ENCODE assay signal across 1 cellular context in the genomic region with DNA sequence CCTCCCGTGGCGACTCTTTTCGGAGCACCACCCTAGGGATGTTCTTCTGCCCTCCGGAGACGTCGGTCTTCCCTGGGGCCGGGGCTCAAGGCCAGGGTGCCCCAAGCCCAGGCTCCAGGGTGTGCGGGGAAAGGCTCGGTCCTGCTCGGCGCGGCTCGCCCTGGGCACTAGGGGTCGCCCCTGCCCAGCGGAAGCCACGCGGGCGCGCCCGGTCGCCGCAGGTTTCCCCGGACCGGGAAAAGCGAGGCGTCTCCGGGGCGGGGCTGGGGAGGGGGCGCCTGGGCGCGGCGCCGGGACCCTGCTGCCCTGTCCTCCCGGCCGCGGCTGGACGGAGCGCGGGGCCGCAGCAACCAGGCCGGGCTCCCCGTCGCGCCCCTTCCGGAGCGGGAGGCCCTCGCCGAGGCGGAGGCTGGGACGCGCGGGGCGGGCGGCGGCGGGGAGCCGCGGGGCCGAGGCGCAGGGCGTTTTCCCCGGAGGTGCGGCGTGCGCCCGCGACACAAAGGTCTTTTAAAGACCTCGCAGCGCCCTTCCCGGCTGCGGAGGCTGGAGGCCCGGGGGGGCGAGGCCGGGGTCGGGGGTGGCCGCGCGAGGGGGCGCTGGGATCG.
TF ChIP-seq lines count a peak whose summit lies in the region.

No MANE protein-coding gene starts in this region.

TF ChIP-seq in HEK293, 187 proteins besides CTCF, POLR2A, EP300 and RAD21 (continued from another document):
- TF ChIP-seq GLI4 (tag by site-specific recombination; IDR thresholded peaks at IDR 0.05) = no peak
- TF ChIP-seq ZEB2 (tag by site-specific recombination; IDR thresholded peaks at IDR 0.05) = peak; percentile 45
- TF ChIP-seq ZNF707 (tag by site-specific recombination; IDR thresholded peaks at IDR 0.05) = no peak
- TF ChIP-seq, protein P1, sequence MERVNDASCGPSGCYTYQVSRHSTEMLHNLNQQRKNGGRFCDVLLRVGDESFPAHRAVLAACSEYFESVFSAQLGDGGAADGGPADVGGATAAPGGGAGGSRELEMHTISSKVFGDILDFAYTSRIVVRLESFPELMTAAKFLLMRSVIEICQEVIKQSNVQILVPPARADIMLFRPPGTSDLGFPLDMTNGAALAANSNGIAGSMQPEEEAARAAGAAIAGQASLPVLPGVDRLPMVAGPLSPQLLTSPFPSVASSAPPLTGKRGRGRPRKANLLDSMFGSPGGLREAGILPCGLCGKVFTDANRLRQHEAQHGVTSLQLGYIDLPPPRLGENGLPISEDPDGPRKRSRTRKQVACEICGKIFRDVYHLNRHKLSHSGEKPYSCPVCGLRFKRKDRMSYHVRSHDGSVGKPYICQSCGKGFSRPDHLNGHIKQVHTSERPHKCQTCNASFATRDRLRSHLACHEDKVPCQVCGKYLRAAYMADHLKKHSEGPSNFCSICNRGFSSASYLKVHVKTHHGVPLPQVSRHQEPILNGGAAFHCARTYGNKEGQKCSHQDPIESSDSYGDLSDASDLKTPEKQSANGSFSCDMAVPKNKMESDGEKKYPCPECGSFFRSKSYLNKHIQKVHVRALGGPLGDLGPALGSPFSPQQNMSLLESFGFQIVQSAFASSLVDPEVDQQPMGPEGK (tag by site-specific recombination; IDR thresholded peaks at IDR 0.05) = peak; percentile 51; the same call in 1 of the 2 replicates
- TF ChIP-seq, protein P2, sequence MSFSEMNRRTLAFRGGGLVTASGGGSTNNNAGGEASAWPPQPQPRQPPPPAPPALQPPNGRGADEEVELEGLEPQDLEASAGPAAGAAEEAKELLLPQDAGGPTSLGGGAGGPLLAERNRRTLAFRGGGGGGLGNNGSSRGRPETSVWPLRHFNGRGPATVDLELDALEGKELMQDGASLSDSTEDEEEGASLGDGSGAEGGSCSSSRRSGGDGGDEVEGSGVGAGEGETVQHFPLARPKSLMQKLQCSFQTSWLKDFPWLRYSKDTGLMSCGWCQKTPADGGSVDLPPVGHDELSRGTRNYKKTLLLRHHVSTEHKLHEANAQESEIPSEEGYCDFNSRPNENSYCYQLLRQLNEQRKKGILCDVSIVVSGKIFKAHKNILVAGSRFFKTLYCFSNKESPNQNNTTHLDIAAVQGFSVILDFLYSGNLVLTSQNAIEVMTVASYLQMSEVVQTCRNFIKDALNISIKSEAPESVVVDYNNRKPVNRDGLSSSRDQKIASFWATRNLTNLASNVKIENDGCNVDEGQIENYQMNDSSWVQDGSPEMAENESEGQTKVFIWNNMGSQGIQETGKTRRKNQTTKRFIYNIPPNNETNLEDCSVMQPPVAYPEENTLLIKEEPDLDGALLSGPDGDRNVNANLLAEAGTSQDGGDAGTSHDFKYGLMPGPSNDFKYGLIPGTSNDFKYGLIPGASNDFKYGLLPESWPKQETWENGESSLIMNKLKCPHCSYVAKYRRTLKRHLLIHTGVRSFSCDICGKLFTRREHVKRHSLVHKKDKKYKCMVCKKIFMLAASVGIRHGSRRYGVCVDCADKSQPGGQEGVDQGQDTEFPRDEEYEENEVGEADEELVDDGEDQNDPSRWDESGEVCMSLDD (tag by site-specific recombination; IDR thresholded peaks at IDR 0.05) = peak; percentile 41; the same call in 1 of the 2 replicates
- TF ChIP-seq ZNF521 (tag by site-specific recombination; IDR thresholded peaks at IDR 0.05) = no peak
- peak; percentile 62 for TF ChIP-seq ZNF654 (tag by site-specific recombination; IDR thresholded peaks at IDR 0.05; ENCODE audit: low read depth)
- no peak for TF ChIP-seq ZNF302 (tag by site-specific recombination; IDR thresholded peaks at IDR 0.05; ENCODE audit: low read depth)
- 0 out of 2 replicates have a peak, but pooled peaks have one; percentile 67 for TF ChIP-seq ZNF660 (tag by site-specific recombination; IDR thresholded peaks at IDR 0.05)
